Comparison of ENCODE assay signal across 3 cellular contexts in genomic region chr1:6572653-6573383, GRCh38.
TF ChIP-seq lines count a peak whose summit lies in the region.

No MANE protein-coding gene starts in this region.

TF ChIP-seq in SK-N-SH, 30 proteins besides CTCF, POLR2A, EP300 and RAD21:
- TF ChIP-seq GATA2 (CRISPR knock-in tag; IDR thresholded peaks at IDR 0.05) (no peak), NFIC (IDR thresholded peaks at IDR 0.05; ENCODE audit: borderline replicate concordance) (no peak), SMC3 (IDR thresholded peaks at IDR 0.05; ENCODE audit: low read depth, low read length) (no peak), FOXJ3 (CRISPR knock-in tag; IDR thresholded peaks at IDR 0.05) (no peak), FOXM1 (IDR thresholded peaks at IDR 0.05; ENCODE audit: low read depth) (no peak), JUND (IDR thresholded peaks at IDR 0.05) (no peak), EZH2phosphoT487 (IDR thresholded peaks at IDR 0.05; ENCODE audit: borderline replicate concordance, low read depth) (no peak)
TF ChIP-seq in SK-N-SH: peak in this region for 0.

TF ChIP-seq in SK-N-SH treated with all-trans-retinoic acid at 6 μM for 48 hours, 23 proteins besides CTCF, POLR2A, EP300 and RAD21:
- TF ChIP-seq, protein P1, sequence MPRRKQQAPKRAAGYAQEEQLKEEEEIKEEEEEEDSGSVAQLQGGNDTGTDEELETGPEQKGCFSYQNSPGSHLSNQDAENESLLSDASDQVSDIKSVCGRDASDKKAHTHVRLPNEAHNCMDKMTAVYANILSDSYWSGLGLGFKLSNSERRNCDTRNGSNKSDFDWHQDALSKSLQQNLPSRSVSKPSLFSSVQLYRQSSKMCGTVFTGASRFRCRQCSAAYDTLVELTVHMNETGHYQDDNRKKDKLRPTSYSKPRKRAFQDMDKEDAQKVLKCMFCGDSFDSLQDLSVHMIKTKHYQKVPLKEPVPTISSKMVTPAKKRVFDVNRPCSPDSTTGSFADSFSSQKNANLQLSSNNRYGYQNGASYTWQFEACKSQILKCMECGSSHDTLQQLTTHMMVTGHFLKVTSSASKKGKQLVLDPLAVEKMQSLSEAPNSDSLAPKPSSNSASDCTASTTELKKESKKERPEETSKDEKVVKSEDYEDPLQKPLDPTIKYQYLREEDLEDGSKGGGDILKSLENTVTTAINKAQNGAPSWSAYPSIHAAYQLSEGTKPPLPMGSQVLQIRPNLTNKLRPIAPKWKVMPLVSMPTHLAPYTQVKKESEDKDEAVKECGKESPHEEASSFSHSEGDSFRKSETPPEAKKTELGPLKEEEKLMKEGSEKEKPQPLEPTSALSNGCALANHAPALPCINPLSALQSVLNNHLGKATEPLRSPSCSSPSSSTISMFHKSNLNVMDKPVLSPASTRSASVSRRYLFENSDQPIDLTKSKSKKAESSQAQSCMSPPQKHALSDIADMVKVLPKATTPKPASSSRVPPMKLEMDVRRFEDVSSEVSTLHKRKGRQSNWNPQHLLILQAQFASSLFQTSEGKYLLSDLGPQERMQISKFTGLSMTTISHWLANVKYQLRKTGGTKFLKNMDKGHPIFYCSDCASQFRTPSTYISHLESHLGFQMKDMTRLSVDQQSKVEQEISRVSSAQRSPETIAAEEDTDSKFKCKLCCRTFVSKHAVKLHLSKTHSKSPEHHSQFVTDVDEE (CRISPR knock-in tag; IDR thresholded peaks at IDR 0.05), result no peak
- TF ChIP-seq TOX (CRISPR knock-in tag; IDR thresholded peaks at IDR 0.05; ENCODE audit: borderline replicate concordance) (no peak), ZFP3 (CRISPR knock-in tag; IDR thresholded peaks at IDR 0.05) (no peak), POU6F1 (CRISPR knock-in tag; IDR thresholded peaks at IDR 0.05; ENCODE audit: borderline replicate concordance, low read depth) (no peak)

TF ChIP-seq in K562, 482 proteins besides CTCF, POLR2A, EP300 and RAD21:
- TF ChIP-seq ZBTB7A (IDR thresholded peaks at IDR 0.05; ENCODE audit: borderline replicate concordance, control insufficient read depth, low read depth, low read length), result peak; percentile 16; the same call in 1 of the 2 replicates
- no peak for TF ChIP-seq ZNF165 (CRISPR knock-in tag; IDR thresholded peaks at IDR 0.05; ENCODE audit: borderline replicate concordance)
